16 cellular contexts compared by ENCODE assay signal in genomic region chr1:154837034-154837678, GRCh38. TPM values are rescaled to one million over a fixed set of nuclear protein-coding genes. Genes with fewer than 3 reads are reported as not detected.
DNase-seq lines count a peak whose midpoint lies in the region; ATAC-seq and TF ChIP-seq lines count a peak whose summit lies in the region.
"Had no signal": no experiment of that assay in that cellular context is flagged by ENCODE, and none has a peak within 500 bp of the region (broad histone marks: within the 10 kb centered on the region; RNA-seq: fewer than 3 reads in every experiment).

No MANE protein-coding gene starts in this region.

- ATAC-seq in Right ventricle myocardium inferior: peak; percentile 61
- no peak for ATAC-seq in foreskin keratinocyte
- ATAC-seq in GM18907 (IDR thresholded peaks at IDR 0.05; ENCODE audit: unreplicated experiment): no peak
- ATAC-seq: activated T-cell treated with anti-CD3 and anti-CD28 coated beads, Interleukin-2, amount 50 U/mL, for 4 hours; PC-3; upper lobe of right lung had no signal

- H3K4me3 ChIP-seq in WERI-Rb-1 (ENCODE audit: low read depth, low read length) (no peak overlapping the region), mesenchymal stem cell (ENCODE audit: insufficient read depth in 1 of 2, low read depth in 1 of 2, low read length in 2 of 2) (no peak overlapping the region)
- H3K4me3 ChIP-seq: upper lobe of right lung had no signal

- no peak for TF ChIP-seq CTCF in WERI-Rb-1 (IDR thresholded peaks at IDR 0.05; ENCODE audit: low read depth, low read length)
- no peak for TF ChIP-seq CTCF in foreskin keratinocyte (conservative IDR thresholded peaks at IDR 0.05)

- DNase-seq in Right ventricle myocardium inferior (ENCODE audit: missing footprints): no peak
- DNase-seq in cardiac septum (ENCODE audit: low spot score): no peak
- peak; percentile 61 for DNase-seq in WERI-Rb-1
- no peak for DNase-seq in mesenchymal stem cell
- DNase-seq in foreskin keratinocyte: no peak
- no peak for DNase-seq in DMS153 treated with DMSO at 0.1 percent for 48 hours (lab: John Stamatoyannopoulos, UW; ENCODE audit: unreplicated experiment)
- no peak for DNase-seq in activated effector memory CD4-positive, alpha-beta T cell treated with Interleukin-2 at 50 U/mL for 16 hours
- DNase-seq: activated CD4-positive, alpha-beta T cell treated with anti-CD3 and anti-CD28 coated beads, Interleukin-2, amount 50 U/mL, for 48 hours; activated naive CD8-positive, alpha-beta T cell treated with anti-CD3 and anti-CD28 coated beads for 36 hours; activated T-cell treated with anti-CD3 and anti-CD28 coated beads, Interleukin-2, amount 50 U/mL, for 4 hours; dermis blood vessel endothelial cell; hippocampal formation; PC-3; stimulated activated naive CD4-positive, alpha-beta T cell treated with Interleukin-2 at 50 U/mL for 16 hours had no signal

- H3K36me3 ChIP-seq in WERI-Rb-1 (no peaks in the 10 kb centered on the region), mesenchymal stem cell (ENCODE audit: control insufficient read depth in 1 of 2, insufficient read depth in 2 of 2, low read depth in 1 of 2, low read length in 2 of 2) (no peaks in the 10 kb centered on the region)
- H3K36me3 ChIP-seq: upper lobe of right lung had no signal

- H3K4ac ChIP-seq in mesenchymal stem cell (ENCODE audit: low read depth in 1 of 2, low read length in 2 of 2): peak overlapping the region in 1 of 2 experiments; percentile 79

- no peak overlapping the region for H3K23ac ChIP-seq in mesenchymal stem cell (ENCODE audit: low read length in 2 of 2)

- no peaks in the 10 kb centered on the region for H3K79me1 ChIP-seq in mesenchymal stem cell (replicated peaks; ENCODE audit: low read length, poor library complexity, severe bottlenecking)

- H3K27me3 ChIP-seq in WERI-Rb-1 (ENCODE audit: insufficient read depth, low read depth, severe bottlenecking): no peaks in the 10 kb centered on the region
- H3K27me3 ChIP-seq in mesenchymal stem cell (ENCODE audit: control insufficient read depth in 1 of 2, insufficient read depth in 1 of 2, low read length in 2 of 2): peaks cover 54 to 77% of the 10 kb centered on the region in 2 experiments
- H3K27me3 ChIP-seq in foreskin keratinocyte: peaks cover 52% of the 10 kb centered on the region
- H3K27me3 ChIP-seq: upper lobe of right lung had no signal

- peak overlapping the region in 1 of 2 experiments; percentile 35 for H3K18ac ChIP-seq in mesenchymal stem cell (ENCODE audit: low read depth in 1 of 2, low read length in 2 of 2)

- no peak overlapping the region for H2BK5ac ChIP-seq in mesenchymal stem cell (ENCODE audit: low read depth, low read length, poor library complexity, severe bottlenecking)

- no peak overlapping the region for H2AK5ac ChIP-seq in mesenchymal stem cell (ENCODE audit: low read length, severe bottlenecking)

- no peak overlapping the region for H3K4me2 ChIP-seq in mesenchymal stem cell (ENCODE audit: low read length, poor library complexity, severe bottlenecking)

- H3K27ac ChIP-seq in WERI-Rb-1: no peak overlapping the region; the same call in 1 of the 2 replicates
- no peak overlapping the region for H3K27ac ChIP-seq in mesenchymal stem cell (ENCODE audit: low read length, poor library complexity, severe bottlenecking)
- H3K27ac ChIP-seq in foreskin keratinocyte: no peak overlapping the region
- H3K27ac ChIP-seq: upper lobe of right lung had no signal

- intact Hi-C loops in Right ventricle myocardium inferior (cut with DNase I) (no loop called here), cardiac septum (cut with DNase I) (no loop called here)

- H4K8ac ChIP-seq in mesenchymal stem cell (ENCODE audit: low read length): no peak overlapping the region

- no peak overlapping the region for H4K91ac ChIP-seq in mesenchymal stem cell (ENCODE audit: low read length)

- peaks cover 3% of the 10 kb centered on the region for H3K4me1 ChIP-seq in mesenchymal stem cell (ENCODE audit: control insufficient read depth, insufficient read depth, low read depth, low read length)
- no peaks in the 10 kb centered on the region for H3K4me1 ChIP-seq in foreskin keratinocyte

- no peak overlapping the region for H3K14ac ChIP-seq in mesenchymal stem cell (ENCODE audit: low read length in 2 of 2)

- WGBS in mesenchymal stem cell: 83% methylated on average over 10 of the region's 13 CpGs

- H2AFZ ChIP-seq in mesenchymal stem cell (ENCODE audit: low read depth, low read length): peak overlapping the region; percentile 7

- H2BK120ac ChIP-seq in mesenchymal stem cell (ENCODE audit: low read depth, low read length): no peak overlapping the region

- no peak overlapping the region for H2BK15ac ChIP-seq in mesenchymal stem cell (ENCODE audit: low read depth, poor library complexity, severe bottlenecking)

- H3K9me3 ChIP-seq in WERI-Rb-1 (ENCODE audit: severe bottlenecking): no peaks in the 10 kb centered on the region
- H3K9me3 ChIP-seq in mesenchymal stem cell (ENCODE audit: control insufficient read depth, low read length): no peaks in the 10 kb centered on the region
- H3K9me3 ChIP-seq: upper lobe of right lung had no signal

- H3K9ac ChIP-seq in mesenchymal stem cell (ENCODE audit: low read length): no peak overlapping the region

- H2BK12ac ChIP-seq in mesenchymal stem cell (ENCODE audit: low read length in 2 of 2): peak overlapping the region in 1 of 2 experiments; percentile 84

RNA-seq across cellular contexts. Expression of gene KCNN3, which starts 32.9 kb away (rescaled TPM):
- total RNA-seq in Right ventricle myocardium inferior (3.4 TPM), cardiac septum (2.8 TPM), foreskin keratinocyte (under 0.01 TPM in 1 of 2 replicates, not detected in the other)
- polyA plus RNA-seq in mesenchymal stem cell (2013, experiment 1 of 2): 0.81 TPM
- 0.75 TPM for polyA plus RNA-seq in mesenchymal stem cell (2013, experiment 2 of 2)
- polyA plus RNA-seq in foreskin keratinocyte: not detected in 2 replicates
